Comparison of ENCODE assay signal across 32 cellular contexts in genomic region chr12:23236056-23236455, GRCh38.
"Had no signal": no experiment of that assay in that cellular context is flagged by ENCODE, and none has a peak within 500 bp of the region (broad histone marks: within the 10 kb centered on the region; RNA-seq: fewer than 3 reads in every experiment).

No MANE protein-coding gene starts in this region.

- H3K27me3 ChIP-seq: heart right ventricle, left lung, neural progenitor cell, neutrophil, ovary, right atrium auricular region, suprapubic skin, tibial artery, upper lobe of right lung had no signal

- H3K9me3 ChIP-seq: left lung, lower lobe of right lung, neutrophil, ovary, right atrium auricular region, suprapubic skin, thoracic aorta, tibial artery, upper lobe of right lung had no signal

- H3K4me3 ChIP-seq: heart right ventricle, left lung, lower lobe of right lung, neural progenitor cell, ovary, right atrium auricular region, skin epidermis, suprapubic skin, thoracic aorta, tibial artery, upper lobe of right lung had no signal

- H3K27me3 Mint-ChIP-seq: naive B cell; progenitor cell of endocrine pancreas; stimulated activated naive CD8-positive, alpha-beta T cell treated with anti-CD3 and anti-CD28 coated beads, Interleukin-15, Interleukin-2, amounts not matched to agents 100 ng/mL and 50 ng/mL, for 24 hours had no signal

- H3K36me3 Mint-ChIP-seq: immature natural killer cell; mesothelial cell of epicardium; naive B cell; natural killer cell; neural progenitor cell; stimulated activated effector memory CD8-positive, alpha-beta T cell treated with anti-CD3 and anti-CD28 coated beads, Interleukin-12 subunit alpha, Interleukin-12 subunit beta, amount 100 ng/mL, for 72 hours had no signal

- H3K4me3 Mint-ChIP-seq: immature natural killer cell; mesothelial cell of epicardium; naive B cell; natural killer cell; nephron progenitor cell; neural progenitor cell; stimulated activated effector memory CD8-positive, alpha-beta T cell treated with anti-CD3 and anti-CD28 coated beads, Interleukin-12 subunit alpha, Interleukin-12 subunit beta, amount 100 ng/mL, for 72 hours; stimulated activated naive CD8-positive, alpha-beta T cell treated with anti-CD3 and anti-CD28 coated beads, Interleukin-15, Interleukin-2, amounts not matched to agents 100 ng/mL and 50 ng/mL, for 24 hours had no signal

- H3K4me2 ChIP-seq: neural progenitor cell had no signal

- DNase-seq: heart right ventricle; hypothalamus; immature natural killer cell; kidney; left colon; left lung; lower lobe of right lung; mammary epithelial cell; mesenchymal stem cell; naive B cell; natural killer cell; nephron progenitor cell; occipital lobe; ovary; stimulated activated CD4-positive, alpha-beta T cell treated with anti-CD3 and anti-CD28 coated beads, Interleukin-12 subunit alpha, Interleukin-12 subunit beta, amount 100 ng/mL, for 4 hours; stimulated activated CD4-positive, alpha-beta T cell treated with anti-CD3 and anti-CD28 coated beads, Interleukin-15, amount 100 ng/mL, for 24 hours; stimulated activated CD4-positive, alpha-beta T cell treated with anti-CD3 and anti-CD28 coated beads, Interleukin-2, amount 100 ng/mL, for 24 hours; stimulated activated CD4-positive, alpha-beta T cell treated with anti-CD3 and anti-CD28 coated beads, Interleukin-4, amount 100 ng/mL, for 1 hour; stimulated activated naive CD4-positive, alpha-beta T cell; tibial artery; trophoblast cell; upper lobe of right lung had no signal

- H3K4me1 ChIP-seq: left lung, lower lobe of right lung, right atrium auricular region, suprapubic skin, upper lobe of right lung had no signal

- H3K4me1 Mint-ChIP-seq: immature natural killer cell; naive B cell; natural killer cell; nephron progenitor cell; neural progenitor cell; stimulated activated effector memory CD8-positive, alpha-beta T cell treated with anti-CD3 and anti-CD28 coated beads, Interleukin-12 subunit alpha, Interleukin-12 subunit beta, amount 100 ng/mL, for 72 hours had no signal

- H3K9me3 Mint-ChIP-seq: nephron progenitor cell; neural progenitor cell; stimulated activated effector memory CD8-positive, alpha-beta T cell treated with anti-CD3 and anti-CD28 coated beads, Interleukin-12 subunit alpha, Interleukin-12 subunit beta, amount 100 ng/mL, for 72 hours; stimulated activated naive CD8-positive, alpha-beta T cell treated with anti-CD3 and anti-CD28 coated beads, Interleukin-15, Interleukin-2, amounts not matched to agents 100 ng/mL and 50 ng/mL, for 24 hours had no signal

- H3K27ac ChIP-seq: heart right ventricle, left lung, lower lobe of right lung, neural progenitor cell, neutrophil, ovary, right atrium auricular region, skin epidermis, suprapubic skin, thoracic aorta, tibial artery, upper lobe of right lung had no signal

- H3K36me3 ChIP-seq: heart right ventricle, left lung, lower lobe of right lung, neural progenitor cell, neutrophil, ovary, right atrium auricular region, suprapubic skin, thoracic aorta, tibial artery, upper lobe of right lung had no signal

- H3K9ac ChIP-seq: neural progenitor cell had no signal

- H3K27ac Mint-ChIP-seq: immature natural killer cell; mesothelial cell of epicardium; naive B cell; natural killer cell; nephron progenitor cell; neural progenitor cell; progenitor cell of endocrine pancreas; stimulated activated effector memory CD8-positive, alpha-beta T cell treated with anti-CD3 and anti-CD28 coated beads, Interleukin-12 subunit alpha, Interleukin-12 subunit beta, amount 100 ng/mL, for 72 hours; stimulated activated naive CD8-positive, alpha-beta T cell treated with anti-CD3 and anti-CD28 coated beads, Interleukin-15, Interleukin-2, amounts not matched to agents 100 ng/mL and 50 ng/mL, for 24 hours had no signal

- H2AFZ ChIP-seq: neural progenitor cell had no signal
